In the genomic region with DNA sequence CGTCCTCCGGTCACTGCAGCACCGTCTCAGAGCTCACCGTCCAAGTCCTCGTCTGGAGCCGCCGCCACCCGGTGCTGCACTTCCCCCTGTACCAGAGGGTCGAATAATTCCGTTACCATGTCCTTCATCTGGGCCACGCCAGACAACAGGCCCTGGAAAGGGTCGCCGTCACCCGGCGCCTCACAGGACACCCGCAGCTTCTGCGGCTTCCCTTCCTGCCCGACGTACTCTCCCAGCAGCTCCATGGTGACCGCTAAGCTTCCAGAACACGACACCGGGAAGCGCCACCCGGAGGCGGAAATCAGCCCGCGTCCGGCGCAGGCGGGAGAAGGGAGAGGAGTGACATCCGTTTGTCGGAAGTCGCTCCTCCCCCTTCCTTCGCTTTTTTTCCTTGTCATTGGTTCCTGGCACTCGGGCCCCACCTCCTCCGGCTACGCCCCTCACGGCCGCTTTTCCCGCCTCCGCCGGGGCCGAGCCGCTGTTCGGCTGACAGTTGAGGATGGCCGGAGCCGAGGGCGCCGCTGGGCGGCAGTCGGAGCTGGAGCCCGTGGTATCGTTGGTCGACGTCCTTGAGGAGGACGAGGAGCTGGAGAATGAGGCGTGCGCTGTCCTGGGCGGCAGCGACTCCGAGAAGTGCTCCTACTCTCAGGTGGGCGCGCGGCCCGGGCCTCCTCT, we compare ENCODE assay signal across 8 cellular contexts. TPM values are rescaled to one million over a fixed set of nuclear protein-coding genes. Genes with fewer than 3 reads are reported as not detected.
DNase-seq lines count a peak whose midpoint lies in the region; ATAC-seq and TF ChIP-seq lines count a peak whose summit lies in the region.

A gene with protein sequence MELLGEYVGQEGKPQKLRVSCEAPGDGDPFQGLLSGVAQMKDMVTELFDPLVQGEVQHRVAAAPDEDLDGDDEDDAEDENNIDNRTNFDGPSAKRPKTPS (minus strand): TSS at position 273 of the 675 bp plus-strand sequence. CDS start 28 bp downstream, at position 245.
A gene with protein sequence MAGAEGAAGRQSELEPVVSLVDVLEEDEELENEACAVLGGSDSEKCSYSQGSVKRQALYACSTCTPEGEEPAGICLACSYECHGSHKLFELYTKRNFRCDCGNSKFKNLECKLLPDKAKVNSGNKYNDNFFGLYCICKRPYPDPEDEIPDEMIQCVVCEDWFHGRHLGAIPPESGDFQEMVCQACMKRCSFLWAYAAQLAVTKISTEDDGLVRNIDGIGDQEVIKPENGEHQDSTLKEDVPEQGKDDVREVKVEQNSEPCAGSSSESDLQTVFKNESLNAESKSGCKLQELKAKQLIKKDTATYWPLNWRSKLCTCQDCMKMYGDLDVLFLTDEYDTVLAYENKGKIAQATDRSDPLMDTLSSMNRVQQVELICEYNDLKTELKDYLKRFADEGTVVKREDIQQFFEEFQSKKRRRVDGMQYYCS (plus strand): TSS at position 464 of the 675 bp plus-strand sequence. CDS start 36 bp downstream, at position 500.

- H3K27ac ChIP-seq in lung (ENCODE audit: low read depth in 1 of 2, low read length in 1 of 2) = peak within 1 kb of the TSS; percentile 94 to 96

- peak within 1 kb of the TSS; percentile 77 for H3K4me3 ChIP-seq in lung

- WGBS in lung, 2 donors = 0% methylated on average over 65 of the region's 65 CpGs

- DNase-seq in COLO668 (lab: John Stamatoyannopoulos, UW; ENCODE audit: unreplicated experiment) = peak; percentile 99
- peak; percentile 88 for DNase-seq in HS-27A (ENCODE audit: low read depth)
- DNase-seq in NK-92 (lab: John Stamatoyannopoulos, UW; ENCODE audit: unreplicated experiment) = peak; percentile 32
- peak; percentile 57 to 78 for DNase-seq in activated CD8-positive, alpha-beta memory T cell treated with anti-CD3 and anti-CD28 coated beads for 1 hour (ENCODE audit: extremely low read depth in 1 of 2, low read depth in 1 of 2)
- DNase-seq in effector CD4-positive, alpha-beta T cell = peak; percentile 86
- DNase-seq in lung (ENCODE audit: low spot score) = peak; percentile 97
- peak; percentile 65 to 75 (median 71) for DNase-seq in stimulated activated CD4-positive, alpha-beta T cell treated with anti-CD3 and anti-CD28 coated beads, TNF-alpha, amount 100 ng/mL, for 4 hours (ENCODE audit: low read depth in 3 of 3)

- H3K4me1 ChIP-seq in lung (ENCODE audit: control insufficient read depth in 2 of 2, insufficient read depth in 2 of 2, low read length in 2 of 2) = peaks cover 5 to 18% of the 10 kb centered on the region in 2 donors

- ATAC-seq in GM19467 (IDR thresholded peaks at IDR 0.05; ENCODE audit: unreplicated experiment) = peak; percentile 80
- ATAC-seq in lung (ENCODE audit: insufficient read depth, low FRiP score) = peak; percentile 97

- TF ChIP-seq CTCF in lung (IDR thresholded peaks at IDR 0.05; ENCODE audit: control extremely low read depth, extremely low read depth) = peak; percentile 14

- no peaks in the 10 kb centered on the region for H3K27me3 ChIP-seq in lung (ENCODE audit: control insufficient read depth, insufficient read depth)

- H3K9me3 ChIP-seq in lung (ENCODE audit: control insufficient read depth in 2 of 2, insufficient read depth in 1 of 2, low read length in 1 of 2) = no peaks in the 10 kb centered on the region

- H3K36me3 ChIP-seq in lung (ENCODE audit: control insufficient read depth in 2 of 2, insufficient read depth in 2 of 2, low read length in 2 of 2) = peaks cover 4% of the 10 kb centered on the region in 2 donors

RNA-seq across cellular contexts. Expression of the first gene that starts in this region (rescaled TPM):
- 10 to 100 TPM; 20.7 to 22.8 TPM for total RNA-seq in lung
- 10 to 100 TPM; 20.7 to 24.3 TPM for polyA plus RNA-seq in lung

RNA-seq across cellular contexts. Expression of the second gene that starts in this region (rescaled TPM):
- 10 to 100 TPM; 16.6 to 26.0 TPM for total RNA-seq in lung
- polyA plus RNA-seq in lung = 10 to 100 TPM; 11.3 to 12.0 TPM

Comparison
In these comparisons a context has a peak if more than half of its experiments do, and no peak if none do; other contexts are left out.
1. Peak in every context shown above with its lines: DNase-seq, ATAC-seq, H3K4me3 ChIP-seq and H3K27ac ChIP-seq.
2. DNase-seq: peak in every context shown above with its lines; median percentile 99 in COLO668; 97 in lung; 88 in HS-27A; 86 in effector CD4-positive, alpha-beta T cell; 71 in stimulated activated CD4-positive, alpha-beta T cell treated with anti-CD3 and anti-CD28 coated beads, TNF-alpha, amount 100 ng/mL, for 4 hours; 68 in activated CD8-positive, alpha-beta memory T cell treated with anti-CD3 and anti-CD28 coated beads for 1 hour; 32 in NK-92.